ENCODE assay signal across 24 cellular contexts in the genomic region with DNA sequence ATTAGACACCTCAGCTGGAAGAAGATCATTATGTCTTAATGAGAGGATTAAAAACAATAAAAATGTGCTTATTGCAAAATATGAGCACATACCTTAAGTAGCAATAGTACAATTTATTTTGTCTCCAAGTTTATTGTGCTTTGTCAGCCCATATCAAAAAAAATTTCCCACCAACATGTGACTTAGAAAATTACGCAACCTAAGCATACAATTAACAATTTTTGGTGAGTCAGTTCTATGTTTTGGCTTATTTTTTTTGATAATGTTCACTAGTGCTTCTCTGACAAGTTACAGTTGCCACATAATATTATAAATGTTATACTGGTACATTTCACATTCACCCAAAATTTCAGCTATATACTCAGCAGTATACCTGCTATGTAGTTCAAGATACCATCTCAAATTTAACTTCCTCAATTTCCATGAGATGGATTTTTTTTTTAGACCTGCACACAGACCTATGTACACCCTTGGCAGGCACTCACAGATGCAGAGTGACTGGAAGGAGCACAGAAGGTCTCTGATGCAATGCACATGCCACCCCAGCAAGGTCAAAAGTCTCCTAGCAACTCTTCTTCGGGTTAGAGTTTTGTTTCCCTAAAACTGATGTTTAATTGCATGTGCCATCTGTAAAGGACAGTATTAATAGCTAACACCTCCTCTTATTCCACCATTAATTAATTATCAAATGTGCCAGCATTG.
DNase-seq lines count a peak whose midpoint lies in the region; ATAC-seq and TF ChIP-seq lines count a peak whose summit lies in the region.
"Had no signal": no experiment of that assay in that cellular context is flagged by ENCODE, and none has a peak within 500 bp of the region (broad histone marks: within the 10 kb centered on the region; RNA-seq: fewer than 3 reads in every experiment).

No MANE protein-coding gene starts in this region.

- no peak overlapping the region for H2AFZ ChIP-seq in GM23248
- H2AFZ ChIP-seq in neural progenitor cell (replicated peaks), result no peak overlapping the region

- H3K27ac ChIP-seq in GM23248, result no peak overlapping the region
- H3K27ac ChIP-seq in neural progenitor cell, result no peak overlapping the region
- H3K27ac ChIP-seq in uterus, result no peak overlapping the region
- H3K27ac ChIP-seq: skin epidermis, transverse colon had no signal

- in situ Hi-C loops in GM23248 (cut with MboI), result no loop called here
- in situ Hi-C loops in G401 (cut with HindIII; ENCODE audit: low sequenced_read_pairs), result no loop called here

- no peak overlapping the region for H3K9ac ChIP-seq in GM23248
- H3K9ac ChIP-seq in neural progenitor cell, result no peak overlapping the region

- H3K4me1 Mint-ChIP-seq in neural progenitor cell, result peaks cover 7% of the 10 kb centered on the region
- H3K4me1 Mint-ChIP-seq: activated CD4-positive, alpha-beta T cell treated with anti-CD3 and anti-CD28 coated beads, Interleukin-2, amount 10 ng/mL, durations not matched to agents 24 days and 14 days; activated naive CD8-positive, alpha-beta T cell treated with anti-CD3 and anti-CD28 coated beads for 36 hours; activated T-helper 17 cell treated with anti-CD3 and anti-CD28 coated beads, Interleukin-2, amount 50 U/mL, for 72 hours had no signal

- H3K4me3 ChIP-seq in GM23248 (no peak overlapping the region), fibroblast of pulmonary artery (replicated peaks; ENCODE audit: low read depth, low read length) (no peak overlapping the region), neural progenitor cell (no peak overlapping the region), uterus (no peak overlapping the region)
- H3K4me3 ChIP-seq: K562, skin epidermis, transverse colon had no signal

- no peaks in the 10 kb centered on the region for H3F3A ChIP-seq in GM23248 (ENCODE audit: insufficient read depth)
- no peaks in the 10 kb centered on the region for H3F3A ChIP-seq in neural progenitor cell (ENCODE audit: low read depth)

- H3K4me2 ChIP-seq in GM23248 (ENCODE audit: unreplicated experiment), result no peak overlapping the region
- H3K4me2 ChIP-seq in neural progenitor cell, result no peak overlapping the region

- no peaks in the 10 kb centered on the region for H3K36me3 Mint-ChIP-seq in neural progenitor cell
- H3K36me3 Mint-ChIP-seq: activated naive CD8-positive, alpha-beta T cell treated with anti-CD3 and anti-CD28 coated beads for 36 hours; brain; CD8-positive, alpha-beta T cell had no signal

- H3K79me2 ChIP-seq in GM23248 (ENCODE audit: insufficient read depth) (no peaks in the 10 kb centered on the region), neural progenitor cell (ENCODE audit: low read depth) (no peaks in the 10 kb centered on the region)

- intact Hi-C loops in uterus (cut with DNase I; ENCODE audit: low total_unique reads), result no loop called here

- no peaks in the 10 kb centered on the region for H3K9me3 Mint-ChIP-seq in neural progenitor cell
- H3K9me3 Mint-ChIP-seq: activated CD4-positive, alpha-beta T cell treated with anti-CD3 and anti-CD28 coated beads, Interleukin-2, amount 10 ng/mL, durations not matched to agents 24 days and 14 days; activated T-helper 17 cell treated with anti-CD3 and anti-CD28 coated beads, Interleukin-2, amount 50 U/mL, for 72 hours had no signal

- no peaks in the 10 kb centered on the region for H3K9me2 ChIP-seq in GM23248 (ENCODE audit: insufficient read depth)

- H3K27ac Mint-ChIP-seq in neural progenitor cell, result peak overlapping the region; percentile 39
- H3K27ac Mint-ChIP-seq: activated CD4-positive, alpha-beta T cell treated with anti-CD3 and anti-CD28 coated beads, Interleukin-2, amount 10 ng/mL, durations not matched to agents 24 days and 14 days; activated naive CD8-positive, alpha-beta T cell treated with anti-CD3 and anti-CD28 coated beads for 36 hours; activated T-helper 17 cell treated with anti-CD3 and anti-CD28 coated beads, Interleukin-2, amount 50 U/mL, for 72 hours; brain; CD8-positive, alpha-beta T cell; naive thymus-derived CD4-positive, alpha-beta T cell had no signal

- no peaks in the 10 kb centered on the region for H4K20me1 ChIP-seq in GM23248 (ENCODE audit: insufficient read depth)
- no peaks in the 10 kb centered on the region for H4K20me1 ChIP-seq in neural progenitor cell (ENCODE audit: low read depth)

- H3K36me3 ChIP-seq in GM23248 (ENCODE audit: low read depth), result no peaks in the 10 kb centered on the region
- H3K36me3 ChIP-seq in neural progenitor cell, result no peaks in the 10 kb centered on the region
- H3K36me3 ChIP-seq in uterus, result no peaks in the 10 kb centered on the region
- H3K36me3 ChIP-seq: transverse colon had no signal

- H3K4me1 ChIP-seq in GM23248 (ENCODE audit: insufficient read depth) (no peaks in the 10 kb centered on the region), neural progenitor cell (no peaks in the 10 kb centered on the region), uterus (no peaks in the 10 kb centered on the region)

- H3K27me3 Mint-ChIP-seq in neural progenitor cell (ENCODE audit: insufficient read depth, low read depth), result no peaks in the 10 kb centered on the region
- H3K27me3 Mint-ChIP-seq: activated CD4-positive, alpha-beta T cell treated with anti-CD3 and anti-CD28 coated beads, Interleukin-2, amount 10 ng/mL, durations not matched to agents 24 days and 14 days; activated naive CD8-positive, alpha-beta T cell treated with anti-CD3 and anti-CD28 coated beads for 36 hours; activated T-helper 17 cell treated with anti-CD3 and anti-CD28 coated beads, Interleukin-2, amount 50 U/mL, for 72 hours; brain; naive thymus-derived CD4-positive, alpha-beta T cell had no signal

- WGBS in GM23248 (ENCODE audit: low coverage in 1 of 2, low lambda C conversion rate in 2 of 2, missing lambda C conversion rate in 2 of 2), 2 experiments, result 16 to 19% methylated on average over 2 of the region's 2 CpGs

- no peak overlapping the region for H3K4me3 Mint-ChIP-seq in neural progenitor cell
- H3K4me3 Mint-ChIP-seq: activated CD4-positive, alpha-beta T cell treated with anti-CD3 and anti-CD28 coated beads, Interleukin-2, amount 10 ng/mL, durations not matched to agents 24 days and 14 days; activated naive CD8-positive, alpha-beta T cell treated with anti-CD3 and anti-CD28 coated beads for 36 hours; activated T-helper 17 cell treated with anti-CD3 and anti-CD28 coated beads, Interleukin-2, amount 50 U/mL, for 72 hours; brain; CD8-positive, alpha-beta T cell; naive thymus-derived CD4-positive, alpha-beta T cell had no signal

- no peak for ATAC-seq in HG02981 (IDR thresholded peaks at IDR 0.05; ENCODE audit: unreplicated experiment)
- ATAC-seq: activated T-helper 17 cell treated with anti-CD3 and anti-CD28 coated beads, Interleukin-2, amount 50 U/mL, for 72 hours; CD8-positive, alpha-beta T cell; K562; naive thymus-derived CD4-positive, alpha-beta T cell; stimulated activated naive CD8-positive, alpha-beta T cell treated with anti-CD3 and anti-CD28 coated beads, Interleukin-15, Interleukin-2, amounts not matched to agents 100 U/mL and 50 U/mL, for 24 hours had no signal

- TF ChIP-seq POLR2A in uterus (IDR thresholded peaks at IDR 0.05), result no peak

- H3K27me3 ChIP-seq in GM23248 (replicated peaks; ENCODE audit: insufficient read depth), result no peaks in the 10 kb centered on the region
- H3K27me3 ChIP-seq in neural progenitor cell, result no peaks in the 10 kb centered on the region
- no peaks in the 10 kb centered on the region for H3K27me3 ChIP-seq in uterus
- H3K27me3 ChIP-seq: transverse colon had no signal

- H3K9me3 ChIP-seq in GM23248 (ENCODE audit: low read depth) (no peaks in the 10 kb centered on the region), neural progenitor cell (ENCODE audit: low read depth) (no peaks in the 10 kb centered on the region), uterus (no peaks in the 10 kb centered on the region)
- H3K9me3 ChIP-seq: transverse colon had no signal

- DNase-seq in GM23248 (peak; percentile 57), MV-4-11 (lab: John Stamatoyannopoulos, UW) (peak; percentile 16), fibroblast of pulmonary artery (ENCODE audit: low read depth) (peak; percentile 40), neural progenitor cell (ENCODE audit: low spot score) (no peak), uterus (no peak), G401 (ENCODE audit: low spot score) (no peak), NCI-H226 (no peak)
- DNase-seq: activated CD4-positive, alpha-beta T cell treated with anti-CD3 and anti-CD28 coated beads, Interleukin-2, amount 10 ng/mL, durations not matched to agents 24 days and 14 days; activated naive CD8-positive, alpha-beta T cell treated with anti-CD3 and anti-CD28 coated beads for 36 hours; CD8-positive, alpha-beta T cell; cortex of kidney; GOT3; naive thymus-derived CD4-positive, alpha-beta T cell; NCI-H1092; NCI-H2029 treated with DMSO at 0.1 percent for 48 hours; NCI-H510A treated with DMSO at 0.1 percent for 48 hours; stimulated activated naive CD8-positive, alpha-beta T cell treated with anti-CD3 and anti-CD28 coated beads, Interleukin-15, Interleukin-2, amounts not matched to agents 100 U/mL and 50 U/mL, for 24 hours; T-helper 1 cell; transverse colon had no signal

- TF ChIP-seq CTCF in fibroblast of pulmonary artery (IDR thresholded peaks at IDR 0.05; ENCODE audit: low read length, missing control alignments), result no peak
- TF ChIP-seq CTCF in neural progenitor cell (IDR thresholded peaks at IDR 0.05), result no peak
- TF ChIP-seq CTCF in uterus (IDR thresholded peaks at IDR 0.05), result no peak

Comparison
In these comparisons a context has a peak if more than half of its experiments do, and no peak if none do; other contexts are left out.
1. DNase-seq: peak in GM23248 (single experiment), MV-4-11 (single experiment) and fibroblast of pulmonary artery (single experiment); none in neural progenitor cell (single experiment), uterus (0 of 2), G401 (single experiment) and NCI-H226 (single experiment).